In the genomic region with DNA sequence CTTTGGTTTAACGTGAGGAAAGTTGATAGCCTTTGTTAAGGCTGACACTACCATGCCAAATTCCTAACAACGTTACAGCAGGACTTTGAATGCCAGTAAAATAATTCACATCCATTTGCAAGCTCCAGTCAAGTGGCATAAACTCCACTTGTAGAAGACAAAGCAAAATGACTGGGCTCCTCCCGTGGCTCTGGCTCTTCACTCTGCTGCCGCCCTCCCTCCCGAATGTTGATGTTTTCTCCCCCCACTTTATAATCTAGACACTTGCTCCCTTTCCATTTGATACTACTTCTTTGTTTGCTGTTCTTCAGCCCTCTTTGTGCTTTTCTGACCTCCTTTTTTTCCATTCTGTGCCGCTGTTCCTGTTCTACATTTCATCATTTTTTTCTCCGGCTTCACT, we compare ENCODE assay signal across 12 cellular contexts. TPM values are rescaled to one million over a fixed set of nuclear protein-coding genes. Genes with fewer than 3 reads are reported as not detected.
A peak's percentile ranks its signal among the peaks of the same experiment; 100 is the strongest.
DNase-seq lines count a peak whose midpoint lies in the region; ATAC-seq and TF ChIP-seq lines count a peak whose summit lies in the region.
"Had no signal": no experiment of that assay in that cellular context is flagged by ENCODE, and none has a peak within 500 bp of the region (broad histone marks: within the 10 kb centered on the region; RNA-seq: fewer than 3 reads in every experiment).

No MANE protein-coding gene starts in this region.

- H3K27ac Mint-ChIP-seq in activated CD4-positive, alpha-beta T cell treated with anti-CD3 and anti-CD28 coated beads for 36 hours: no peak overlapping the region

- no peak overlapping the region for H2AFZ ChIP-seq in PC-3 (ENCODE audit: low read length)

- TF ChIP-seq CTCF in testis (IDR thresholded peaks at IDR 0.05) (no peak), PC-3 (conservative IDR thresholded peaks at IDR 0.05; ENCODE audit: low read depth, low read length) (no peak), vagina (IDR thresholded peaks at IDR 0.05) (no peak)

- POLR2A ChIA-PET in PC-3 (lab: Charles Lee; ENCODE audit: unreplicated experiment): no interaction called here
- POLR2A ChIA-PET in activated CD4-positive, alpha-beta T cell treated with anti-CD3 and anti-CD28 coated beads for 36 hours (lab: Charles Lee): no interaction called here

- no peak overlapping the region for H3K27ac ChIP-seq in iPS-20b (ENCODE audit: low read length)
- H3K27ac ChIP-seq in testis: peak overlapping the region; percentile 2 to 3
- H3K27ac ChIP-seq in PC-3 (ENCODE audit: low read length): no peak overlapping the region
- H3K27ac ChIP-seq in vagina: no peak overlapping the region
- H3K27ac ChIP-seq: 22Rv1, gastroesophageal sphincter, left ventricle myocardium inferior, upper lobe of left lung had no signal

- H3F3A ChIP-seq in PC-3 (ENCODE audit: low read length, unreplicated experiment): no peaks in the 10 kb centered on the region

- H3K9ac ChIP-seq in NT2/D1 (ENCODE audit: insufficient read length, low read depth) (no peak overlapping the region), iPS-20b (ENCODE audit: low read depth, low read length) (peak overlapping the region; percentile 2; the same call in 1 of the 2 replicates), PC-3 (ENCODE audit: low read length) (no peak overlapping the region)

- TF ChIP-seq POLR2A in testis (IDR thresholded peaks at IDR 0.05): no peak
- no peak for TF ChIP-seq POLR2A in vagina (IDR thresholded peaks at IDR 0.05)

- no peak for ATAC-seq in PC-3
- no peak for ATAC-seq in activated CD4-positive, alpha-beta T cell treated with anti-CD3 and anti-CD28 coated beads for 36 hours
- ATAC-seq: gastroesophageal sphincter had no signal

- H3K9me3 Mint-ChIP-seq in activated CD4-positive, alpha-beta T cell treated with anti-CD3 and anti-CD28 coated beads for 36 hours (ENCODE audit: low read depth): no peaks in the 10 kb centered on the region

- H3K27me3 ChIP-seq in NT2/D1 (ENCODE audit: insufficient read depth, insufficient read length) (no peaks in the 10 kb centered on the region), iPS-20b (ENCODE audit: insufficient read depth, low read length) (no peaks in the 10 kb centered on the region), testis (no peaks in the 10 kb centered on the region), PC-3 (ENCODE audit: low read length) (no peaks in the 10 kb centered on the region), vagina (no peaks in the 10 kb centered on the region)
- H3K27me3 ChIP-seq: gastroesophageal sphincter, upper lobe of left lung had no signal

- intact Hi-C loops in testis (cut with DNase I; ENCODE audit: low total_unique reads) (no loop called here), PC-3 (cut with micrococcal nuclease) (no loop called here), vagina (cut with DNase I) (no loop called here)
- intact Hi-C loops in activated CD4-positive, alpha-beta T cell treated with anti-CD3 and anti-CD28 coated beads for 36 hours (cut with DNase I, micrococcal nuclease): loop anchor here in 1 of 2 experiments (5.0 kb wide), 1 partner anchor 326 kb away; no protein-coding TSS in a partner anchor

- H3K36me3 ChIP-seq in NT2/D1 (ENCODE audit: insufficient read depth, insufficient read length, low read length) (no peaks in the 10 kb centered on the region), iPS-20b (ENCODE audit: insufficient read depth, low read depth, low read length) (no peaks in the 10 kb centered on the region), testis (ENCODE audit: low read depth, missing control alignments) (no peaks in the 10 kb centered on the region), PC-3 (ENCODE audit: low read depth, low read length) (no peaks in the 10 kb centered on the region), vagina (no peaks in the 10 kb centered on the region)
- H3K36me3 ChIP-seq: gastroesophageal sphincter, left ventricle myocardium inferior, upper lobe of left lung had no signal

- H3K4me1 ChIP-seq in NT2/D1 (ENCODE audit: insufficient read depth, insufficient read length): peaks cover 6% of the 10 kb centered on the region
- peaks cover 14% of the 10 kb centered on the region; the same call in 1 of the 2 replicates for H3K4me1 ChIP-seq in iPS-20b (ENCODE audit: insufficient read depth, low read length)
- H3K4me1 ChIP-seq in testis: peaks cover 18% of the 10 kb centered on the region
- H3K4me1 ChIP-seq in PC-3 (ENCODE audit: insufficient read depth, low read length): peaks cover 9% of the 10 kb centered on the region
- H3K4me1 ChIP-seq in vagina: peaks cover 7% of the 10 kb centered on the region
- H3K4me1 ChIP-seq: gastroesophageal sphincter, left ventricle myocardium inferior had no signal

- H3K4me3 ChIP-seq in NT2/D1 (ENCODE audit: insufficient read length, low read depth): no peak overlapping the region
- peak overlapping the region; percentile 38; the same call in 1 of the 2 replicates for H3K4me3 ChIP-seq in iPS-20b (ENCODE audit: low read length)
- no peak overlapping the region for H3K4me3 ChIP-seq in testis
- H3K4me3 ChIP-seq in PC-3 (ENCODE audit: low read length): no peak overlapping the region
- no peak overlapping the region for H3K4me3 ChIP-seq in vagina
- H3K4me3 ChIP-seq: gastroesophageal sphincter, left ventricle myocardium inferior, upper lobe of left lung had no signal

- BruUV-seq in PC-3 (replicated peaks; lab: Mats Ljungman, UMichigan): no TSS peak

- H4K20me1 ChIP-seq in PC-3 (ENCODE audit: low read length): no peaks in the 10 kb centered on the region

- H3K36me3 Mint-ChIP-seq in activated CD4-positive, alpha-beta T cell treated with anti-CD3 and anti-CD28 coated beads for 36 hours (ENCODE audit: low read depth): no peaks in the 10 kb centered on the region

- H3K4me2 ChIP-seq in PC-3 (ENCODE audit: low read length): no peak overlapping the region

- H3K79me2 ChIP-seq in PC-3 (ENCODE audit: low read length): no peaks in the 10 kb centered on the region

- no peaks in the 10 kb centered on the region for H3K4me1 Mint-ChIP-seq in activated CD4-positive, alpha-beta T cell treated with anti-CD3 and anti-CD28 coated beads for 36 hours

- no peak overlapping the region for H3K4me3 Mint-ChIP-seq in activated CD4-positive, alpha-beta T cell treated with anti-CD3 and anti-CD28 coated beads for 36 hours

- H3K9me3 ChIP-seq in NT2/D1 (ENCODE audit: insufficient read depth, low read length) (no peaks in the 10 kb centered on the region), iPS-20b (ENCODE audit: insufficient read depth, low read depth, low read length) (no peaks in the 10 kb centered on the region), testis (no peaks in the 10 kb centered on the region), PC-3 (ENCODE audit: low read length) (no peaks in the 10 kb centered on the region), vagina (no peaks in the 10 kb centered on the region)
- H3K9me3 ChIP-seq: gastroesophageal sphincter, left ventricle myocardium inferior, upper lobe of left lung had no signal

- CTCF ChIA-PET in PC-3 (lab: Charles Lee): no interaction called here
- CTCF ChIA-PET in activated CD4-positive, alpha-beta T cell treated with anti-CD3 and anti-CD28 coated beads for 36 hours (lab: Charles Lee): no interaction called here

- 56 to 64% methylated on average over 7 of the region's 7 CpGs for WGBS in testis, 2 donors

- H3K9me2 ChIP-seq in PC-3 (replicated peaks; ENCODE audit: low read length): no peaks in the 10 kb centered on the region

- DNase-seq in NCI-H1092 treated with DMSO at 0.1 percent for 48 hours (lab: John Stamatoyannopoulos, UW): peak; percentile 58
- DNase-seq in NCI-H1092 (lab: John Stamatoyannopoulos, UW): no peak
- peak; percentile 47 for DNase-seq in NT2/D1 (ENCODE audit: low read depth, low spot score)
- peak; percentile 70 for DNase-seq in testis
- DNase-seq in PC-3: no peak
- no peak for DNase-seq in activated CD4-positive, alpha-beta T cell treated with anti-CD3 and anti-CD28 coated beads for 36 hours
- DNase-seq in vagina (ENCODE audit: extremely low spot score in 2 of 2): no peak
- DNase-seq: left ventricle myocardium inferior, upper lobe of left lung had no signal

- H3K27me3 Mint-ChIP-seq in activated CD4-positive, alpha-beta T cell treated with anti-CD3 and anti-CD28 coated beads for 36 hours: no peaks in the 10 kb centered on the region

RNA-seq across cellular contexts. Expression of a gene that starts 22.8 kb away (rescaled TPM):
- 100 to 1,000 TPM; 104 to 111 TPM for total RNA-seq in testis
- polyA plus RNA-seq in testis (ENCODE audit: insufficient read depth, low read depth, low replicate concordance): 9.5 TPM
- total RNA-seq in PC-3 (2014; rRNA removed): 13.9 and 14.0 TPM in 2 replicates
- total RNA-seq in activated CD4-positive, alpha-beta T cell treated with anti-CD3 and anti-CD28 coated beads for 36 hours: under 1 TPM in 1 of 2 experiments, not detected in 1; 0.07 TPM
- total RNA-seq in vagina: 62.6 TPM

Comparison
In these comparisons a context has a peak if more than half of its experiments do, and no peak if none do; other contexts are left out.
1. DNase-seq: peak in NCI-H1092 treated with DMSO at 0.1 percent for 48 hours (single experiment), NT2/D1 (single experiment) and testis (single experiment); none in NCI-H1092 (single experiment), PC-3 (single experiment), activated CD4-positive, alpha-beta T cell treated with anti-CD3 and anti-CD28 coated beads for 36 hours (single experiment) and vagina (0 of 2).
2. H3K27ac ChIP-seq: peak in testis (2 of 2); none in iPS-20b (single experiment), PC-3 (single experiment) and vagina (single experiment).
3. RNA of a gene that starts 22.8 kb away (total RNA-seq): 104 to 111 TPM in testis, 62.6 TPM in vagina (single experiment) and 13.9 to 14.0 TPM in PC-3; 0.07 TPM in activated CD4-positive, alpha-beta T cell treated with anti-CD3 and anti-CD28 coated beads for 36 hours; every median in the first group is over 10 times any median in the second.